1 cellular context compared by ENCODE assay signal in the genomic region with DNA sequence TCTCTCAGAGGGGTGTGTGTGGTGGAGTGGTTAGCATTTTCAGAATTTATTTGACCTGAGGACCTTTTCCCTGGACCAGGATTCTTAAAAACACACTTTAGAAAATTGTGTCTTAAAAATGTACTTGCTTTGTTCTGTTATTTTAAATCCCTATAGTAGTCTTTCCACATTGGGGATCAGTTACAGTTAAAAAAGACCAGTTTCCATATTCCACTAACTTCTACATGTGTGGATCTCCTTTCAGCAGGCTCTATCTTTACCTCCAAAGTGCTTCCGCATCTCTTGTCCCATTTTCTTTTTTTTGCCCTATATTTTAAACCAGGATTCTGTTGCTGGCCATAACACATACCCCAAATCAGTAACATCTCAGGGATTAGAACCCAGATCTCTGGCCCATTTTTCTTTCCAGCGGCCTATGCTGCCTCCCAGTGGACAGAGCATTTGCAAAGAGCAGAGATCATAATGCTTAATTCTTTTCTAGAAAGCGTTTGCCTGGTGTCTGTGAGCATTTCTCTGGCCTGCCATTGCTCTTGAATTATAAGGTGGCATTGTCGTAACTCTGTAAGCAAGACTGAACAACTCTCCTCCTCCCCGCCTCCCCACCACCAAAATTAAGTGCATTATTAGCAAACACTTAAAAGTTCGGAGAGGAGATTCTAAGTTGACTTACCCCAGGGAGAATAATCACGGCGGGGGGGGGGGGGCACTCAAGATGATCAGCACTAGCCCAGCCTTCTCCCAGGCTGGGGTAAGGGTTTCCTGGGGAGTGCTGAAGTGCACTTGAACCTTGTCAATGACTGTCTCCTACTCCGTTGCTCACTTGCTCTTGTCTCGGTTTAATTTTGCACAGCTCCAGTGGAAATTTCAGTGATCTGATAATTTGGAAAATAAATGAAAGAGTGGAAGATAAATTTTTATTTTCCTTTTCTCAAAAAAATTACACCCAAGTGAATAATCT.
TF ChIP-seq lines count a peak whose summit lies in the region.

No MANE protein-coding gene starts in this region.

TF ChIP-seq in K562, 482 proteins besides CTCF, POLR2A, EP300 and RAD21 (continued from another document):
- no peak for TF ChIP-seq ZNF146 (CRISPR knock-in tag; IDR thresholded peaks at IDR 0.05; ENCODE audit: unreplicated experiment)
- TF ChIP-seq SMARCE1 (IDR thresholded peaks at IDR 0.05), result no peak
- TF ChIP-seq POLR3A (IDR thresholded peaks at IDR 0.05; ENCODE audit: borderline replicate concordance, extremely low read depth, insufficient read depth, insufficient read length), result no peak
- no peak for TF ChIP-seq TEAD1 (CRISPR knock-in tag; IDR thresholded peaks at IDR 0.05)
- no peak for TF ChIP-seq ZNF224 (CRISPR knock-in tag; IDR thresholded peaks at IDR 0.05)
- no peak for TF ChIP-seq GABPB1 (CRISPR knock-in tag; IDR thresholded peaks at IDR 0.05)
- TF ChIP-seq SREBF1 (IDR thresholded peaks at IDR 0.05; ENCODE audit: borderline replicate concordance, low read depth, low read length), result no peak
- TF ChIP-seq, protein P1, sequence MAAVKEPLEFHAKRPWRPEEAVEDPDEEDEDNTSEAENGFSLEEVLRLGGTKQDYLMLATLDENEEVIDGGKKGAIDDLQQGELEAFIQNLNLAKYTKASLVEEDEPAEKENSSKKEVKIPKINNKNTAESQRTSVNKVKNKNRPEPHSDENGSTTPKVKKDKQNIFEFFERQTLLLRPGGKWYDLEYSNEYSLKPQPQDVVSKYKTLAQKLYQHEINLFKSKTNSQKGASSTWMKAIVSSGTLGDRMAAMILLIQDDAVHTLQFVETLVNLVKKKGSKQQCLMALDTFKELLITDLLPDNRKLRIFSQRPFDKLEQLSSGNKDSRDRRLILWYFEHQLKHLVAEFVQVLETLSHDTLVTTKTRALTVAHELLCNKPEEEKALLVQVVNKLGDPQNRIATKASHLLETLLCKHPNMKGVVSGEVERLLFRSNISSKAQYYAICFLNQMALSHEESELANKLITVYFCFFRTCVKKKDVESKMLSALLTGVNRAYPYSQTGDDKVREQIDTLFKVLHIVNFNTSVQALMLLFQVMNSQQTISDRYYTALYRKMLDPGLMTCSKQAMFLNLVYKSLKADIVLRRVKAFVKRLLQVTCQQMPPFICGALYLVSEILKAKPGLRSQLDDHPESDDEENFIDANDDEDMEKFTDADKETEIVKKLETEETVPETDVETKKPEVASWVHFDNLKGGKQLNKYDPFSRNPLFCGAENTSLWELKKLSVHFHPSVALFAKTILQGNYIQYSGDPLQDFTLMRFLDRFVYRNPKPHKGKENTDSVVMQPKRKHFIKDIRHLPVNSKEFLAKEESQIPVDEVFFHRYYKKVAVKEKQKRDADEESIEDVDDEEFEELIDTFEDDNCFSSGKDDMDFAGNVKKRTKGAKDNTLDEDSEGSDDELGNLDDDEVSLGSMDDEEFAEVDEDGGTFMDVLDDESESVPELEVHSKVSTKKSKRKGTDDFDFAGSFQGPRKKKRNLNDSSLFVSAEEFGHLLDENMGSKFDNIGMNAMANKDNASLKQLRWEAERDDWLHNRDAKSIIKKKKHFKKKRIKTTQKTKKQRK (IDR thresholded peaks at IDR 0.05; ENCODE audit: borderline replicate concordance, low read depth, low read length), result no peak
- no peak for TF ChIP-seq LARP7 (IDR thresholded peaks at IDR 0.05)
- no peak for TF ChIP-seq NFATC3 (IDR thresholded peaks at IDR 0.05)
- no peak for TF ChIP-seq KAT2B (IDR thresholded peaks at IDR 0.05; ENCODE audit: low read depth, low read length)
- TF ChIP-seq, protein P2, sequence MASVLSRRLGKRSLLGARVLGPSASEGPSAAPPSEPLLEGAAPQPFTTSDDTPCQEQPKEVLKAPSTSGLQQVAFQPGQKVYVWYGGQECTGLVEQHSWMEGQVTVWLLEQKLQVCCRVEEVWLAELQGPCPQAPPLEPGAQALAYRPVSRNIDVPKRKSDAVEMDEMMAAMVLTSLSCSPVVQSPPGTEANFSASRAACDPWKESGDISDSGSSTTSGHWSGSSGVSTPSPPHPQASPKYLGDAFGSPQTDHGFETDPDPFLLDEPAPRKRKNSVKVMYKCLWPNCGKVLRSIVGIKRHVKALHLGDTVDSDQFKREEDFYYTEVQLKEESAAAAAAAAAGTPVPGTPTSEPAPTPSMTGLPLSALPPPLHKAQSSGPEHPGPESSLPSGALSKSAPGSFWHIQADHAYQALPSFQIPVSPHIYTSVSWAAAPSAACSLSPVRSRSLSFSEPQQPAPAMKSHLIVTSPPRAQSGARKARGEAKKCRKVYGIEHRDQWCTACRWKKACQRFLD (CRISPR knock-in tag; IDR thresholded peaks at IDR 0.05), result no peak
- TF ChIP-seq ZNF347 (CRISPR knock-in tag; IDR thresholded peaks at IDR 0.05; ENCODE audit: low read depth), result no peak
- TF ChIP-seq ZNF668 (CRISPR knock-in tag; IDR thresholded peaks at IDR 0.05), result no peak
- TF ChIP-seq RBM25 (IDR thresholded peaks at IDR 0.05; ENCODE audit: low read depth, low read length, severe bottlenecking), result peak; percentile 55
- no peak for TF ChIP-seq NR3C1 (CRISPR knock-in tag; IDR thresholded peaks at IDR 0.05)
- no peak for TF ChIP-seq POLR3G (IDR thresholded peaks at IDR 0.05; ENCODE audit: extremely low read depth, insufficient read length, insufficient replicate concordance)
- no peak for TF ChIP-seq HMGN3 (IDR thresholded peaks at IDR 0.05; ENCODE audit: borderline replicate concordance, extremely low read depth, insufficient read length, low read depth, low read length)
- no peak for TF ChIP-seq CREM (IDR thresholded peaks at IDR 0.05; ENCODE audit: low read depth)
